ENCODE assay signal across 1 cellular context in the genomic region with DNA sequence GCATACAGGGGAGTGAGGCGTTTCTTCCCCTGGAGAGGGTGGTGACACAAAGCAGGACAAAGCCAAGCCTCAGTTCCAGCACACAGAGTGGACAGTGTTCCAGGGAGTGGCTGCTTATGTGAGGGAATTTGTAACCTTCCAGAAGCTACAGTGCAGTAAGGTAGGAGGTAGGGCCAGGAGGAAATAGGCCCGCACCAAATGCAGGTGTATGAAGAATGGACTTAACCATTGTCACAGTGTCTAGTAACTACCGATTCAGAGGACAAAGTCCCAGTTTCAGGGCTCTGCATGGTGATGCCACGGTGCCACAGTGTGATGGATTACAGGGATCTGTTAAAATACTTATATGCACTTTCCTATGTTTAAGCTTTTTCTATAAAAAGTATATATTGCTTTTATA.
TF ChIP-seq lines count a peak whose summit lies in the region.

No MANE protein-coding gene starts in this region.

TF ChIP-seq in H1, 55 proteins besides CTCF, POLR2A, EP300 and RAD21:
- TF ChIP-seq SAP30 (IDR thresholded peaks at IDR 0.05; ENCODE audit: insufficient read depth, insufficient replicate concordance, low read length) = no peak
- TF ChIP-seq, protein P1, sequence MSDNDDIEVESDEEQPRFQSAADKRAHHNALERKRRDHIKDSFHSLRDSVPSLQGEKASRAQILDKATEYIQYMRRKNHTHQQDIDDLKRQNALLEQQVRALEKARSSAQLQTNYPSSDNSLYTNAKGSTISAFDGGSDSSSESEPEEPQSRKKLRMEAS (IDR thresholded peaks at IDR 0.05) = no peak
- TF ChIP-seq SP1 (IDR thresholded peaks at IDR 0.05; ENCODE audit: low read depth, low read length) = no peak
- TF ChIP-seq CBX8 (IDR thresholded peaks at IDR 0.05; ENCODE audit: borderline replicate concordance, low read depth, low read length) = no peak
- TF ChIP-seq, protein P2, sequence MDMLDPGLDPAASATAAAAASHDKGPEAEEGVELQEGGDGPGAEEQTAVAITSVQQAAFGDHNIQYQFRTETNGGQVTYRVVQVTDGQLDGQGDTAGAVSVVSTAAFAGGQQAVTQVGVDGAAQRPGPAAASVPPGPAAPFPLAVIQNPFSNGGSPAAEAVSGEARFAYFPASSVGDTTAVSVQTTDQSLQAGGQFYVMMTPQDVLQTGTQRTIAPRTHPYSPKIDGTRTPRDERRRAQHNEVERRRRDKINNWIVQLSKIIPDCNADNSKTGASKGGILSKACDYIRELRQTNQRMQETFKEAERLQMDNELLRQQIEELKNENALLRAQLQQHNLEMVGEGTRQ (IDR thresholded peaks at IDR 0.05; ENCODE audit: low read length) = no peak
- no peak for TF ChIP-seq TAF7 (optimal IDR thresholded peaks at IDR 0.05; ENCODE audit: borderline replicate concordance, low read depth, low read length)
- no peak for TF ChIP-seq CHD1 (IDR thresholded peaks at IDR 0.05; ENCODE audit: low read depth, low read length)
- TF ChIP-seq RFX5 (IDR thresholded peaks at IDR 0.05; ENCODE audit: borderline replicate concordance, low read depth, low read length) = no peak
- no peak for TF ChIP-seq CBX5 (IDR thresholded peaks at IDR 0.05; ENCODE audit: low read depth, low read length)
- TF ChIP-seq TCF12 (IDR thresholded peaks at IDR 0.05; ENCODE audit: low read depth, low read length) = no peak
- TF ChIP-seq, protein P3, sequence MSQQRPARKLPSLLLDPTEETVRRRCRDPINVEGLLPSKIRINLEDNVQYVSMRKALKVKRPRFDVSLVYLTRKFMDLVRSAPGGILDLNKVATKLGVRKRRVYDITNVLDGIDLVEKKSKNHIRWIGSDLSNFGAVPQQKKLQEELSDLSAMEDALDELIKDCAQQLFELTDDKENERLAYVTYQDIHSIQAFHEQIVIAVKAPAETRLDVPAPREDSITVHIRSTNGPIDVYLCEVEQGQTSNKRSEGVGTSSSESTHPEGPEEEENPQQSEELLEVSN (IDR thresholded peaks at IDR 0.05) = no peak
- no peak for TF ChIP-seq ZNF274 (IDR thresholded peaks at IDR 0.05; ENCODE audit: borderline replicate concordance, extremely low read depth, low read length)
- no peak for TF ChIP-seq CREB1 (IDR thresholded peaks at IDR 0.05)
- no peak for TF ChIP-seq SUZ12 (IDR thresholded peaks at IDR 0.05; ENCODE audit: low read length)
- no peak for TF ChIP-seq KDM5A (IDR thresholded peaks at IDR 0.05; ENCODE audit: low read length)
- no peak for TF ChIP-seq HDAC6 (IDR thresholded peaks at IDR 0.05; ENCODE audit: low read depth, low read length)
- TF ChIP-seq GTF2F1 (IDR thresholded peaks at IDR 0.05; ENCODE audit: borderline replicate concordance, low read depth, low read length) = no peak
